14 cellular contexts compared by ENCODE assay signal in the genomic region with DNA sequence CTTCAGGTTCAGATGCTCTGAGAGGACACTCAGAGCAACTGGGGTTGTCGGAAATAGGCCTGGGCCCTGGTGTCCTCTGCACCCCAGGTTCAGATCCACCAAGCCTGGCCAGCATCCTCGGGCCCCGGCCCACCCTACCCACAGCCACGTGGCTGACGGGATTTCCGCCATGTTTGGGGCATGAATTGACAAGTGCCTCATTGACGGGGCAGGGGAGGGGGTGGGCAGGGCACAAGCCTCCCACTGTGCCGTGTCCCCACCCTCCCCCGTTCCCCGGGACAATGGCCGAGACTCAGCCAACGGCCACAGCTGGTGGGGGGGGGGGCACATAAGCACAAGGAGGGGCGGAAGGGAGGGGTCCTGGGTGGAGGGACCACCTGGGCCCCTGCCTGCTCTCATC.
"Had no signal": no experiment of that assay in that cellular context is flagged by ENCODE, and none has a peak within 500 bp of the region (broad histone marks: within the 10 kb centered on the region; RNA-seq: fewer than 3 reads in every experiment).

No MANE protein-coding gene starts in this region.

- H3K27me3 ChIP-seq: breast epithelium, neural progenitor cell had no signal

- H3K4me1 ChIP-seq: breast epithelium, gastrocnemius medialis, parathyroid adenoma had no signal

- H3K4me3 ChIP-seq: breast epithelium, gastrocnemius medialis, neural progenitor cell had no signal

- DNase-seq: activated CD4-positive, alpha-beta T cell treated with anti-CD3 and anti-CD28 coated beads for 4 hours; activated CD8-positive, alpha-beta memory T cell treated with anti-CD3 and anti-CD28 coated beads, Interleukin-2, amount 50 U/mL, for 4 hours; activated CD8-positive, alpha-beta T cell treated with anti-CD3 and anti-CD28 coated beads, Interleukin-2, amount 10 ng/mL, durations not matched to agents 7 days and 5 days; activated gamma-delta T cell; activated naive CD8-positive, alpha-beta T cell treated with anti-CD3 and anti-CD28 coated beads for 36 hours; activated T-cell treated with anti-CD3 and anti-CD28 coated beads, Interleukin-2, amount 50 U/mL, for 48 hours; aorta; endodermal cell; gastrocnemius medialis; T-helper 2 cell; trophoblast cell had no signal

- H3K36me3 ChIP-seq: breast epithelium, gastrocnemius medialis, neural progenitor cell had no signal

- H3K9me3 ChIP-seq: breast epithelium, gastrocnemius medialis had no signal

- H3K27ac ChIP-seq: breast epithelium, gastrocnemius medialis, neural progenitor cell, parathyroid adenoma had no signal
